8 cellular contexts compared by ENCODE assay signal in genomic region chr12:111321317-111321716, GRCh38.
"Had no signal": no experiment of that assay in that cellular context is flagged by ENCODE, and none has a peak within 500 bp of the region (broad histone marks: within the 10 kb centered on the region; RNA-seq: fewer than 3 reads in every experiment).

No MANE protein-coding gene starts in this region.

- H3K36me3 ChIP-seq: HAP-1 had no signal

- H3K4me1 ChIP-seq: HAP-1 had no signal

- H3K4me1 Mint-ChIP-seq: GM23338, H9 had no signal

- H3K27ac ChIP-seq: GM23248 had no signal

- H3K9me3 Mint-ChIP-seq: HFFc6 had no signal

- H3K9me3 ChIP-seq: HAP-1 had no signal

- H3K27ac Mint-ChIP-seq: GM23338, HFFc6 had no signal

- DNase-seq: GM23248, GOT3, H9, HCEC 1CT, HFFc6 had no signal

- H3K4me3 ChIP-seq: GM23248, GM23338, HAP-1 had no signal

- ATAC-seq: GM23338, HCT116 had no signal

- H3K4me3 Mint-ChIP-seq: GM23338, H9, HFFc6 had no signal
